Comparison of ENCODE assay signal across 10 cellular contexts in the genomic region with DNA sequence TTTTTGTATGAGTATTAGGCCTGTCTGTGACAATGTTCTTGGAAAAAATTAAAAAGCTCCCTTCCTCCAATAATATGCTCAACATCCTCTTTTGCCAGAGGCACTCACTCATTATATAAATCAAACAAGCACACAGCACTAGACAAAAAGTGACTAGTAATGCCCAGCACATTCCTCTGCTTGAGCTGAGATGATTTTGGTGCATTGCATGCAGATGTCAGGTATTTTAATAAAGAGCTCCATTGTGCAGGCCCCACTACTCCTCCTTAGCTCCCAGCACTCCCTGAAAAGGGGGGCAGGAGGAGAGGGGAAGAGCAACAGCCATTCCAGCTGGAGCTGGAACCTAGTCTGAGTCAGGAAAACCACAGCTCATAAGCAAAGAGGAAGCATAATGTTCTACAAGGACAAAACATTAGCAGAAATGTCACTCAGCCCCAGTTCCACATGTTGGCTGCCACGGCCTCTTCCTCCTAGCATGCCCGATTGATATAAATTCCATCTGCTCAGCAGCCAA.
DNase-seq lines count a peak whose midpoint lies in the region; ATAC-seq and TF ChIP-seq lines count a peak whose summit lies in the region.
"Had no signal": no experiment of that assay in that cellular context is flagged by ENCODE, and none has a peak within 500 bp of the region (broad histone marks: within the 10 kb centered on the region; RNA-seq: fewer than 3 reads in every experiment).

No MANE protein-coding gene starts in this region.

- H3K27ac ChIP-seq in lung (ENCODE audit: low read depth in 1 of 2, low read length in 1 of 2) = peak overlapping the region; percentile 33 to 36
- H3K27ac ChIP-seq in uterus = peak overlapping the region; percentile 86 to 90

- TF ChIP-seq CTCF in choroid plexus epithelial cell (conservative IDR thresholded peaks at IDR 0.05; ENCODE audit: low read depth, low read length) (no peak), lung (IDR thresholded peaks at IDR 0.05; ENCODE audit: control extremely low read depth, extremely low read depth) (no peak), uterus (IDR thresholded peaks at IDR 0.05) (no peak)

- H3K27me3 ChIP-seq in lung (ENCODE audit: control insufficient read depth, insufficient read depth) (no peaks in the 10 kb centered on the region), uterus (no peaks in the 10 kb centered on the region)

- H3K4me1 ChIP-seq in lung (ENCODE audit: control insufficient read depth in 2 of 2, insufficient read depth in 2 of 2, low read length in 2 of 2) = peaks cover 4 to 8% of the 10 kb centered on the region in 2 donors
- H3K4me1 ChIP-seq in uterus = peaks cover 5 to 11% of the 10 kb centered on the region in 2 donors

- no peaks in the 10 kb centered on the region for H3K9me3 ChIP-seq in lung (ENCODE audit: control insufficient read depth in 2 of 2, insufficient read depth in 1 of 2, low read length in 1 of 2)
- no peaks in the 10 kb centered on the region for H3K9me3 ChIP-seq in uterus
- H3K9me3 ChIP-seq: A549 had no signal

- peak; percentile 42 for DNase-seq in NCI-H2171 treated with DMSO at 0.1 percent for 48 hours (lab: John Stamatoyannopoulos, UW)
- no peak for DNase-seq in NCI-H2171 (lab: John Stamatoyannopoulos, UW)
- DNase-seq in choroid plexus epithelial cell (ENCODE audit: low read depth) = peak; percentile 52
- peak; percentile 35 for DNase-seq in lung (ENCODE audit: low spot score)
- DNase-seq in uterus = peak; percentile 55 to 62
- DNase-seq in midbrain (lab: John Stamatoyannopoulos, UW) = no peak
- DNase-seq in stimulated activated CD4-positive, alpha-beta T cell treated with anti-CD3 and anti-CD28 coated beads, Interleukin-15, amount 100 ng/mL, for 24 hours = no peak
- no peak for DNase-seq in posterior vena cava (ENCODE audit: low spot score)
- DNase-seq: activated CD8-positive, alpha-beta T cell treated with anti-CD3 and anti-CD28 coated beads for 36 hours had no signal

- WGBS in lung, 2 donors = 22 to 29% methylated on average over 2 of the region's 2 CpGs

- no peaks in the 10 kb centered on the region for H3K36me3 ChIP-seq in lung (ENCODE audit: control insufficient read depth in 2 of 2, insufficient read depth in 2 of 2, low read length in 2 of 2)
- H3K36me3 ChIP-seq in uterus = no peaks in the 10 kb centered on the region

- intact Hi-C loops in uterus (cut with DNase I; ENCODE audit: low total_unique reads) = no loop called here
- intact Hi-C loops in posterior vena cava (cut with DNase I) = no loop called here

- H3K4me3 ChIP-seq in choroid plexus epithelial cell (ENCODE audit: low read depth, low read length) = no peak overlapping the region
- H3K4me3 ChIP-seq in lung = no peak overlapping the region
- H3K4me3 ChIP-seq in uterus = no peak overlapping the region
- H3K4me3 ChIP-seq: A549 had no signal

- ATAC-seq in lung (ENCODE audit: insufficient read depth, low FRiP score) = peak; percentile 78
- ATAC-seq: A549; activated CD8-positive, alpha-beta T cell treated with anti-CD3 and anti-CD28 coated beads for 36 hours had no signal

- TF ChIP-seq POLR2A in uterus (IDR thresholded peaks at IDR 0.05) = no peak

Comparison
In these comparisons a context has a peak if more than half of its experiments do, and no peak if none do; other contexts are left out.
1. DNase-seq: peak in NCI-H2171 treated with DMSO at 0.1 percent for 48 hours (single experiment), choroid plexus epithelial cell (single experiment), lung (single experiment) and uterus (2 of 2); none in NCI-H2171 (single experiment), midbrain (single experiment), stimulated activated CD4-positive, alpha-beta T cell treated with anti-CD3 and anti-CD28 coated beads, Interleukin-15, amount 100 ng/mL, for 24 hours (single experiment) and posterior vena cava (single experiment).